ENCODE assay signal across 2 cellular contexts in the genomic region with DNA sequence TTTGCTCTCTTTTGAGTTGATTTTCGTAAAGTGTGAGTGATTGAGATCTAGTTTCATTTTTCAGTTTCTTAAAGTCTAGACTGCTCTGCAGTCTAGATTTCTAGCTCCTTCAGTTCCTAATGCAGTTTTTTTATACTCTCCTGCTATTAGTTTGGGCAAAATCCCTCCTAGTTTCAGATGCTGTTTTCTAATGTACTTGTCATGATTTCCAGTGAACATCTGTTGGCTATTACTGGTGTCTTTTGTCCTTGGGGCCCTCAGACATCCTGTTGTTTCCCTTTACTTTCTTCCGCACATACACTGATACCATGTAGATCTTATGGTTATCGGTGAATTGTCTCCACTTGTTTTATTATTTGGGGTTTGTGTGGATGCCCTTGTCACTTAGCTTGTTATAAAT.
TF ChIP-seq lines count a peak whose summit lies in the region.

No MANE protein-coding gene starts in this region.

TF ChIP-seq in SK-N-SH, 30 proteins besides CTCF, POLR2A, EP300 and RAD21:
- TF ChIP-seq YY1 (IDR thresholded peaks at IDR 0.05; ENCODE audit: low read depth) (no peak), SMC3 (IDR thresholded peaks at IDR 0.05; ENCODE audit: low read depth, low read length) (no peak), JUND (IDR thresholded peaks at IDR 0.05) (no peak), RFX5 (IDR thresholded peaks at IDR 0.05; ENCODE audit: low read length) (no peak), CHD2 (IDR thresholded peaks at IDR 0.05; ENCODE audit: low read length, partially characterized antibody) (no peak), EZH2phosphoT487 (IDR thresholded peaks at IDR 0.05; ENCODE audit: borderline replicate concordance, low read depth) (no peak), TEAD4 (IDR thresholded peaks at IDR 0.05; ENCODE audit: borderline replicate concordance, insufficient read depth) (no peak), NFIC (IDR thresholded peaks at IDR 0.05; ENCODE audit: borderline replicate concordance) (no peak), GABPA (IDR thresholded peaks at IDR 0.05; ENCODE audit: low read depth) (no peak), TCF12 (IDR thresholded peaks at IDR 0.05) (no peak), POLR2AphosphoS5 (IDR thresholded peaks at IDR 0.05; ENCODE audit: low read depth, low read length) (no peak), RXRA (IDR thresholded peaks at IDR 0.05; ENCODE audit: borderline replicate concordance, low read depth) (no peak), RCOR1 (IDR thresholded peaks at IDR 0.05; ENCODE audit: low read length) (no peak), USF2 (IDR thresholded peaks at IDR 0.05; ENCODE audit: borderline replicate concordance, low read depth, low read length) (no peak), FOXM1 (IDR thresholded peaks at IDR 0.05; ENCODE audit: low read depth) (no peak), TAF1 (IDR thresholded peaks at IDR 0.05; ENCODE audit: borderline replicate concordance, low read depth, low read length) (no peak)
- TF ChIP-seq, protein P1, sequence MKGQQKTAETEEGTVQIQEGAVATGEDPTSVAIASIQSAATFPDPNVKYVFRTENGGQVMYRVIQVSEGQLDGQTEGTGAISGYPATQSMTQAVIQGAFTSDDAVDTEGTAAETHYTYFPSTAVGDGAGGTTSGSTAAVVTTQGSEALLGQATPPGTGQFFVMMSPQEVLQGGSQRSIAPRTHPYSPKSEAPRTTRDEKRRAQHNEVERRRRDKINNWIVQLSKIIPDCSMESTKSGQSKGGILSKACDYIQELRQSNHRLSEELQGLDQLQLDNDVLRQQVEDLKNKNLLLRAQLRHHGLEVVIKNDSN (IDR thresholded peaks at IDR 0.05; ENCODE audit: borderline replicate concordance, low read depth): no peak
- TF ChIP-seq, protein P2, sequence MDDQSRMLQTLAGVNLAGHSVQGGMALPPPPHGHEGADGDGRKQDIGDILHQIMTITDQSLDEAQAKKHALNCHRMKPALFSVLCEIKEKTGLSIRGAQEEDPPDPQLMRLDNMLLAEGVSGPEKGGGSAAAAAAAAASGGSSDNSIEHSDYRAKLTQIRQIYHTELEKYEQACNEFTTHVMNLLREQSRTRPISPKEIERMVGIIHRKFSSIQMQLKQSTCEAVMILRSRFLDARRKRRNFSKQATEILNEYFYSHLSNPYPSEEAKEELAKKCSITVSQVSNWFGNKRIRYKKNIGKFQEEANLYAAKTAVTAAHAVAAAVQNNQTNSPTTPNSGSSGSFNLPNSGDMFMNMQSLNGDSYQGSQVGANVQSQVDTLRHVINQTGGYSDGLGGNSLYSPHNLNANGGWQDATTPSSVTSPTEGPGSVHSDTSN (IDR thresholded peaks at IDR 0.05): no peak
- TF ChIP-seq, protein P3, sequence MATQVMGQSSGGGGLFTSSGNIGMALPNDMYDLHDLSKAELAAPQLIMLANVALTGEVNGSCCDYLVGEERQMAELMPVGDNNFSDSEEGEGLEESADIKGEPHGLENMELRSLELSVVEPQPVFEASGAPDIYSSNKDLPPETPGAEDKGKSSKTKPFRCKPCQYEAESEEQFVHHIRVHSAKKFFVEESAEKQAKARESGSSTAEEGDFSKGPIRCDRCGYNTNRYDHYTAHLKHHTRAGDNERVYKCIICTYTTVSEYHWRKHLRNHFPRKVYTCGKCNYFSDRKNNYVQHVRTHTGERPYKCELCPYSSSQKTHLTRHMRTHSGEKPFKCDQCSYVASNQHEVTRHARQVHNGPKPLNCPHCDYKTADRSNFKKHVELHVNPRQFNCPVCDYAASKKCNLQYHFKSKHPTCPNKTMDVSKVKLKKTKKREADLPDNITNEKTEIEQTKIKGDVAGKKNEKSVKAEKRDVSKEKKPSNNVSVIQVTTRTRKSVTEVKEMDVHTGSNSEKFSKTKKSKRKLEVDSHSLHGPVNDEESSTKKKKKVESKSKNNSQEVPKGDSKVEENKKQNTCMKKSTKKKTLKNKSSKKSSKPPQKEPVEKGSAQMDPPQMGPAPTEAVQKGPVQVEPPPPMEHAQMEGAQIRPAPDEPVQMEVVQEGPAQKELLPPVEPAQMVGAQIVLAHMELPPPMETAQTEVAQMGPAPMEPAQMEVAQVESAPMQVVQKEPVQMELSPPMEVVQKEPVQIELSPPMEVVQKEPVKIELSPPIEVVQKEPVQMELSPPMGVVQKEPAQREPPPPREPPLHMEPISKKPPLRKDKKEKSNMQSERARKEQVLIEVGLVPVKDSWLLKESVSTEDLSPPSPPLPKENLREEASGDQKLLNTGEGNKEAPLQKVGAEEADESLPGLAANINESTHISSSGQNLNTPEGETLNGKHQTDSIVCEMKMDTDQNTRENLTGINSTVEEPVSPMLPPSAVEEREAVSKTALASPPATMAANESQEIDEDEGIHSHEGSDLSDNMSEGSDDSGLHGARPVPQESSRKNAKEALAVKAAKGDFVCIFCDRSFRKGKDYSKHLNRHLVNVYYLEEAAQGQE (IDR thresholded peaks at IDR 0.05; ENCODE audit: low read depth, low read length): no peak

TF ChIP-seq in GM12878, 131 proteins besides CTCF, POLR2A, EP300 and RAD21:
- no peak for TF ChIP-seq SKIL (IDR thresholded peaks at IDR 0.05; ENCODE audit: low read depth, poor library complexity, severe bottlenecking)
- no peak for TF ChIP-seq NR2C1 (IDR thresholded peaks at IDR 0.05)
- TF ChIP-seq USF2 (IDR thresholded peaks at IDR 0.05; ENCODE audit: borderline replicate concordance, low read depth, low read length): no peak
- TF ChIP-seq SREBF2 (IDR thresholded peaks at IDR 0.05; ENCODE audit: low read length): no peak
- no peak for TF ChIP-seq SRF (IDR thresholded peaks at IDR 0.05; ENCODE audit: low read depth in 2 of 2, low read length in 2 of 2)
- TF ChIP-seq, protein P4, sequence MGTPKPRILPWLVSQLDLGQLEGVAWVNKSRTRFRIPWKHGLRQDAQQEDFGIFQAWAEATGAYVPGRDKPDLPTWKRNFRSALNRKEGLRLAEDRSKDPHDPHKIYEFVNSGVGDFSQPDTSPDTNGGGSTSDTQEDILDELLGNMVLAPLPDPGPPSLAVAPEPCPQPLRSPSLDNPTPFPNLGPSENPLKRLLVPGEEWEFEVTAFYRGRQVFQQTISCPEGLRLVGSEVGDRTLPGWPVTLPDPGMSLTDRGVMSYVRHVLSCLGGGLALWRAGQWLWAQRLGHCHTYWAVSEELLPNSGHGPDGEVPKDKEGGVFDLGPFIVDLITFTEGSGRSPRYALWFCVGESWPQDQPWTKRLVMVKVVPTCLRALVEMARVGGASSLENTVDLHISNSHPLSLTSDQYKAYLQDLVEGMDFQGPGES (IDR thresholded peaks at IDR 0.05): no peak
- TF ChIP-seq, protein P5, sequence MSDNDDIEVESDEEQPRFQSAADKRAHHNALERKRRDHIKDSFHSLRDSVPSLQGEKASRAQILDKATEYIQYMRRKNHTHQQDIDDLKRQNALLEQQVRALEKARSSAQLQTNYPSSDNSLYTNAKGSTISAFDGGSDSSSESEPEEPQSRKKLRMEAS (IDR thresholded peaks at IDR 0.05; ENCODE audit: low read depth, low read length): no peak
- no peak for TF ChIP-seq NFXL1 (IDR thresholded peaks at IDR 0.05; ENCODE audit: borderline replicate concordance)
- no peak for TF ChIP-seq MYB (IDR thresholded peaks at IDR 0.05; ENCODE audit: borderline replicate concordance, low read depth, low read length)
- TF ChIP-seq EED (IDR thresholded peaks at IDR 0.05; ENCODE audit: low read depth): no peak
- no peak for TF ChIP-seq GABPA (IDR thresholded peaks at IDR 0.05; ENCODE audit: low read depth)
- no peak for TF ChIP-seq NBN (IDR thresholded peaks at IDR 0.05)
- TF ChIP-seq RBBP5 (conservative IDR thresholded peaks at IDR 0.05): no peak
- no peak for TF ChIP-seq KLF5 (IDR thresholded peaks at IDR 0.05; ENCODE audit: partially characterized antibody)
- no peak for TF ChIP-seq IKZF2 (IDR thresholded peaks at IDR 0.05)
- TF ChIP-seq, protein P6, sequence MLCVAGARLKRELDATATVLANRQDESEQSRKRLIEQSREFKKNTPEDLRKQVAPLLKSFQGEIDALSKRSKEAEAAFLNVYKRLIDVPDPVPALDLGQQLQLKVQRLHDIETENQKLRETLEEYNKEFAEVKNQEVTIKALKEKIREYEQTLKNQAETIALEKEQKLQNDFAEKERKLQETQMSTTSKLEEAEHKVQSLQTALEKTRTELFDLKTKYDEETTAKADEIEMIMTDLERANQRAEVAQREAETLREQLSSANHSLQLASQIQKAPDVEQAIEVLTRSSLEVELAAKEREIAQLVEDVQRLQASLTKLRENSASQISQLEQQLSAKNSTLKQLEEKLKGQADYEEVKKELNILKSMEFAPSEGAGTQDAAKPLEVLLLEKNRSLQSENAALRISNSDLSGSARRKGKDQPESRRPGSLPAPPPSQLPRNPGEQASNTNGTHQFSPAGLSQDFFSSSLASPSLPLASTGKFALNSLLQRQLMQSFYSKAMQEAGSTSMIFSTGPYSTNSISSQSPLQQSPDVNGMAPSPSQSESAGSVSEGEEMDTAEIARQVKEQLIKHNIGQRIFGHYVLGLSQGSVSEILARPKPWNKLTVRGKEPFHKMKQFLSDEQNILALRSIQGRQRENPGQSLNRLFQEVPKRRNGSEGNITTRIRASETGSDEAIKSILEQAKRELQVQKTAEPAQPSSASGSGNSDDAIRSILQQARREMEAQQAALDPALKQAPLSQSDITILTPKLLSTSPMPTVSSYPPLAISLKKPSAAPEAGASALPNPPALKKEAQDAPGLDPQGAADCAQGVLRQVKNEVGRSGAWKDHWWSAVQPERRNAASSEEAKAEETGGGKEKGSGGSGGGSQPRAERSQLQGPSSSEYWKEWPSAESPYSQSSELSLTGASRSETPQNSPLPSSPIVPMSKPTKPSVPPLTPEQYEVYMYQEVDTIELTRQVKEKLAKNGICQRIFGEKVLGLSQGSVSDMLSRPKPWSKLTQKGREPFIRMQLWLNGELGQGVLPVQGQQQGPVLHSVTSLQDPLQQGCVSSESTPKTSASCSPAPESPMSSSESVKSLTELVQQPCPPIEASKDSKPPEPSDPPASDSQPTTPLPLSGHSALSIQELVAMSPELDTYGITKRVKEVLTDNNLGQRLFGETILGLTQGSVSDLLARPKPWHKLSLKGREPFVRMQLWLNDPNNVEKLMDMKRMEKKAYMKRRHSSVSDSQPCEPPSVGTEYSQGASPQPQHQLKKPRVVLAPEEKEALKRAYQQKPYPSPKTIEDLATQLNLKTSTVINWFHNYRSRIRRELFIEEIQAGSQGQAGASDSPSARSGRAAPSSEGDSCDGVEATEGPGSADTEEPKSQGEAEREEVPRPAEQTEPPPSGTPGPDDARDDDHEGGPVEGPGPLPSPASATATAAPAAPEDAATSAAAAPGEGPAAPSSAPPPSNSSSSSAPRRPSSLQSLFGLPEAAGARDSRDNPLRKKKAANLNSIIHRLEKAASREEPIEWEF (IDR thresholded peaks at IDR 0.05; ENCODE audit: insufficient replicate concordance, low read depth, low read length): no peak
- no peak for TF ChIP-seq SMAD1 (IDR thresholded peaks at IDR 0.05; ENCODE audit: low read depth, partially characterized antibody)
